Comparison of ENCODE assay signal across 18 cellular contexts in the genomic region with DNA sequence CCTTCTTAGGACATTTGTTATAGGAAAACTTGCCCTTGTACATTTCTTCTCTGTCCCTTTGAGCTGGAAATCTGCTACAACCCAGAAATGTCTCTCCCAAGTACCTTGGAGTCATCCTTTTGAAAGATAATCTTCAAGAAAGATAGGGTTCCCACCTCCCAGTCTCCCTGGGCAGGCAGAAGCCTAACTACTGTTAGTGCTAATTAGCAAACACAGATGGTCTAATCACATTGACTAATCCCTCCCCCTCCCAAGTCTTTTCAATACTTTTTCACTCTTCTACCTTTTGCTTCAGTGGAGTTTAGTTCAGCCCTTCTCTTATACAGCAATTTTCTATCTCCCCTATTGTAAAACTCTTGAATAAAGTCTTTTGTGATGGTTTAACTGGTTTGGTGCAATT.
"Had no signal": no experiment of that assay in that cellular context is flagged by ENCODE, and none has a peak within 500 bp of the region (broad histone marks: within the 10 kb centered on the region; RNA-seq: fewer than 3 reads in every experiment).

No MANE protein-coding gene starts in this region.

- ATAC-seq: activated naive CD4-positive, alpha-beta T cell treated with anti-CD3 and anti-CD28 coated beads, Interleukin-2, amount 50 U/mL, for 72 hours; effector memory CD8-positive, alpha-beta T cell; left cardiac atrium; natural killer cell had no signal

- H3K27ac ChIP-seq: adrenal gland, tibial artery, VCaP had no signal

- H3K4me3 ChIP-seq: adrenal gland, tibial artery had no signal

- H3K4me3 Mint-ChIP-seq: effector memory CD8-positive, alpha-beta T cell; natural killer cell had no signal

- H3K27me3 Mint-ChIP-seq: effector memory CD8-positive, alpha-beta T cell had no signal

- H3K27ac Mint-ChIP-seq: activated naive CD4-positive, alpha-beta T cell treated with anti-CD3 and anti-CD28 coated beads, Interleukin-2, amount 50 U/mL, for 72 hours; effector memory CD8-positive, alpha-beta T cell; natural killer cell had no signal

- H3K27me3 ChIP-seq: adrenal gland, tibial artery had no signal

- H3K9me3 ChIP-seq: adrenal gland, tibial artery had no signal

- H3K9me3 Mint-ChIP-seq: natural killer cell had no signal

- H3K4me1 ChIP-seq: adrenal gland had no signal

- H3K4me1 Mint-ChIP-seq: natural killer cell had no signal

- DNase-seq: activated CD4-positive, alpha-beta T cell treated with anti-CD3 and anti-CD28 coated beads, Interleukin-2, amount 50 U/mL, for 4 hours; activated gamma-delta T cell treated with Interleukin-2 at 50 U/mL for 16 hours; adrenal gland; dermis blood vessel endothelial cell; effector memory CD8-positive, alpha-beta T cell; foreskin fibroblast; left cardiac atrium; natural killer cell; nucleus accumbens; stimulated activated CD4-positive, alpha-beta T cell treated with anti-CD3 and anti-CD28 coated beads, Interleukin-12 subunit alpha, Interleukin-12 subunit beta, amount 100 ng/mL, for 4 hours; stimulated activated CD4-positive, alpha-beta T cell treated with anti-CD3 and anti-CD28 coated beads, Interleukin-1b, Interleukin-23, amount 100 ng/mL, for 48 hours; stimulated activated CD8-positive, alpha-beta memory T cell treated with anti-CD3 and anti-CD28 coated beads, Interleukin-4, amount 100 ng/mL, for 48 hours; stimulated activated naive CD4-positive, alpha-beta T cell; substantia nigra; T-helper 2 cell; tibial artery had no signal

- H3K36me3 Mint-ChIP-seq: natural killer cell had no signal

- H3K36me3 ChIP-seq: adrenal gland, tibial artery had no signal
